ENCODE assay signal across 2 cellular contexts in genomic region chr3:124431585-124431984, GRCh38.
TF ChIP-seq lines count a peak whose summit lies in the region.

No MANE protein-coding gene starts in this region.

TF ChIP-seq in HEK293, 187 proteins besides CTCF, POLR2A, EP300 and RAD21 (continues in another document):
- no peak for TF ChIP-seq ZFHX2 (tag by site-specific recombination; conservative IDR thresholded peaks at IDR 0.05)
- no peak for TF ChIP-seq ZNF112 (tag by site-specific recombination; IDR thresholded peaks at IDR 0.05)
- no peak for TF ChIP-seq ZNF501 (tag by site-specific recombination; IDR thresholded peaks at IDR 0.05)
- TF ChIP-seq SCRT1 (tag by site-specific recombination; IDR thresholded peaks at IDR 0.05; ENCODE audit: borderline replicate concordance): no peak
- TF ChIP-seq ZFP41 (tag by site-specific recombination; IDR thresholded peaks at IDR 0.05; ENCODE audit: borderline replicate concordance): no peak
- no peak for TF ChIP-seq ZBTB44 (tag by site-specific recombination; IDR thresholded peaks at IDR 0.05)
- TF ChIP-seq ZBTB17 (tag by site-specific recombination; IDR thresholded peaks at IDR 0.05): peak; percentile 32; the same call in 1 of the 2 replicates
- TF ChIP-seq IKZF3 (tag by site-specific recombination; IDR thresholded peaks at IDR 0.05): no peak
- TF ChIP-seq ZNF626 (tag by site-specific recombination; IDR thresholded peaks at IDR 0.05): no peak
- TF ChIP-seq OSR2 (tag by site-specific recombination; IDR thresholded peaks at IDR 0.05): peak; percentile 71
- TF ChIP-seq ZNF692 (tag by site-specific recombination; IDR thresholded peaks at IDR 0.05): no peak
- no peak for TF ChIP-seq ZNF510 (tag by site-specific recombination; IDR thresholded peaks at IDR 0.05; ENCODE audit: insufficient replicate concordance)
- peak; percentile 56; the same call in 1 of the 2 replicates for TF ChIP-seq TCF7L2 (IDR thresholded peaks at IDR 0.05; ENCODE audit: borderline replicate concordance, low read depth, low read length)
- no peak for TF ChIP-seq ZNF610 (tag by site-specific recombination; IDR thresholded peaks at IDR 0.05; ENCODE audit: borderline replicate concordance)
- no peak for TF ChIP-seq HOXA7 (CRISPR knock-in tag; IDR thresholded peaks at IDR 0.05; ENCODE audit: borderline replicate concordance)
- TF ChIP-seq ZNF155 (tag by site-specific recombination; IDR thresholded peaks at IDR 0.05): no peak
- TF ChIP-seq ZNF366 (tag by site-specific recombination; conservative IDR thresholded peaks at IDR 0.05): peak; percentile 81
- TF ChIP-seq SCRT2 (tag by site-specific recombination; IDR thresholded peaks at IDR 0.05): no peak
- no peak for TF ChIP-seq ZXDB (tag by site-specific recombination; IDR thresholded peaks at IDR 0.05)
- no peak for TF ChIP-seq ZNF350 (tag by site-specific recombination; IDR thresholded peaks at IDR 0.05)
- TF ChIP-seq ZSCAN4 (tag by site-specific recombination; IDR thresholded peaks at IDR 0.05): no peak
- peak; percentile 60; the same call in 1 of the 2 replicates for TF ChIP-seq ZNF629 (tag by site-specific recombination; IDR thresholded peaks at IDR 0.05)
- peak; percentile 54 for TF ChIP-seq FEZF1 (tag by site-specific recombination; IDR thresholded peaks at IDR 0.05)
- no peak for TF ChIP-seq ZNF624 (tag by site-specific recombination; IDR thresholded peaks at IDR 0.05)
- TF ChIP-seq GFI1B (tag by site-specific recombination; IDR thresholded peaks at IDR 0.05): peak; percentile 72; the same call in 1 of the 2 replicates
- TF ChIP-seq ZEB2 (tag by site-specific recombination; IDR thresholded peaks at IDR 0.05): peak; percentile 78
- TF ChIP-seq PRDM6 (tag by site-specific recombination; IDR thresholded peaks at IDR 0.05): peak; percentile 85
- TF ChIP-seq KLF8 (tag by site-specific recombination; IDR thresholded peaks at IDR 0.05): peak; percentile 62
- no peak for TF ChIP-seq ZBTB48 (tag by site-specific recombination; IDR thresholded peaks at IDR 0.05)

TF ChIP-seq in endothelial cell of umbilical vein, 7 proteins besides CTCF, POLR2A, EP300 and RAD21:
- peak; percentile 5 for TF ChIP-seq JUN (IDR thresholded peaks at IDR 0.05; ENCODE audit: borderline replicate concordance, insufficient read depth, insufficient read length, low read depth)
- TF ChIP-seq FOS (IDR thresholded peaks at IDR 0.05; ENCODE audit: borderline replicate concordance, insufficient read depth, low read length): peak; percentile 17
- TF ChIP-seq GATA2 (IDR thresholded peaks at IDR 0.05; ENCODE audit: insufficient read depth, insufficient read length, low read depth, low read length): peak; percentile 47
- no peak for TF ChIP-seq EZH2 (IDR thresholded peaks at IDR 0.05; ENCODE audit: borderline replicate concordance, low read depth, low read length, severe bottlenecking)
- TF ChIP-seq MYC (IDR thresholded peaks at IDR 0.05; ENCODE audit: low read depth, low read length): no peak
- no peak for TF ChIP-seq MAX (IDR thresholded peaks at IDR 0.05; ENCODE audit: insufficient read depth, insufficient read length)
- TF ChIP-seq POLR2AphosphoS5 (IDR thresholded peaks at IDR 0.05; ENCODE audit: insufficient read depth, low read depth, low read length): no peak
TF ChIP-seq in endothelial cell of umbilical vein: peak in this region for 3.
